In the genomic region with DNA sequence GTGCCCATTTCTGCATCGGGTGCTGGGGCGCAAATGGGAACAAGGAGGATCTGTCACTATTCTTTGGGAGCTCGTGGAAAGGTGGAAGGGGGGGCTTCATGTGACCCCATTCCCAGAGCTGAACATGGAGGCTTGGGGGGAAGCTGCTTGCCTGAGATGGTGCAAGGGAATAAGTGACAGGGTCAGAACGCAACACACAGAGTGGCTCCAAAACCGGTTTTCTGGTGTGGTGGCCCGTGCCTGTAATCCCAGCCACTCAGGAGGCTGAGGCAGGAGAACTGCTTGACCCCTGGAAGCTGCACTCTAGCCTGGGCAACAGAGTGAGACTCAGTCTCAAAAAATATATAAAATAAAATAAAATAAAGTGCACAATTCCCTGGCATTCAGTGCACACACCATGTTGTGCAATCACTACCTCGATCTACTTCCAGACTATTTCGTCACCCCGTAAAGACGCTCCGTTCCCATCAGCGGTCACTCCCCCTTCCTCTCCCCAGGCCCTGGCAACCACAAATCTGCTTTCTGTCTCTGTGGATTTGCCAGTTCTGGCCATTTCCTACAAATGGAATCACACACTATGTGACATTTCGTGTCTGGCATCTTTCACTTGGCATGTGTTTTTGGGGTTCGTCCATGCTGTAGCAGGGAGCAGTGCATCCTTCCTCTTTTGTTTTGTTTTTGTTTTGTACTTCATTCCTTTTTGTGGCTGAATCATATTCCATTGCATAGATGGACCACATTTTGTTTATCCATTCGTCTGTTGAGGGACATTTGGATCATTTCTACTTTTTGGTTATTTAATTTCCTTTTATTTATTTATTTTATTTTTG, we compare ENCODE assay signal across 8 cellular contexts. TPM values are rescaled to one million over a fixed set of nuclear protein-coding genes. Genes with fewer than 3 reads are reported as not detected.
DNase-seq lines count a peak whose midpoint lies in the region; ATAC-seq and TF ChIP-seq lines count a peak whose summit lies in the region.

No MANE protein-coding gene starts in this region.

- DNase-seq in body of pancreas (peak; percentile 23 to 66 (median 44)), right lobe of liver (peak in 1 of 3 donors; percentile 64), upper lobe of left lung (peak in 1 of 2 donors; percentile 80), NK-92 (lab: John Stamatoyannopoulos, UW; ENCODE audit: unreplicated experiment) (no peak), HUDEP-2 (lab: John Stamatoyannopoulos, UW; ENCODE audit: unreplicated experiment in 76 of 76) (no peak), mesothelial cell of epicardium (ENCODE audit: low spot score in 2 of 2, unreplicated experiment in 2 of 2) (no peak)

- H3K27ac ChIP-seq in body of pancreas (no peak overlapping the region), right lobe of liver (no peak overlapping the region), upper lobe of left lung (peak overlapping the region in 2 of 4 donors; percentile 6 to 27)

- TF ChIP-seq POLR2A in body of pancreas (IDR thresholded peaks at IDR 0.05) (no peak), right lobe of liver (IDR thresholded peaks at IDR 0.05) (no peak), upper lobe of left lung (IDR thresholded peaks at IDR 0.05) (no peak)

- TF ChIP-seq RAD21 in Ishikawa (IDR thresholded peaks at IDR 0.05; ENCODE audit: low read depth) = no peak

- TF ChIP-seq EP300 in Ishikawa (IDR thresholded peaks at IDR 0.05; ENCODE audit: borderline replicate concordance) (no peak), upper lobe of left lung (IDR thresholded peaks at IDR 0.05) (peak in 2 of 4 donors; percentile 28 to 47)

- H3K27ac Mint-ChIP-seq in mesothelial cell of epicardium = no peak overlapping the region

- no peaks in the 10 kb centered on the region for H3K4me1 ChIP-seq in body of pancreas
- H3K4me1 ChIP-seq in right lobe of liver = peaks cover 0 to 4% (median 0%) of the 10 kb centered on the region in 4 donors
- peaks cover 0 to 9% (median 5%) of the 10 kb centered on the region in 4 donors for H3K4me1 ChIP-seq in upper lobe of left lung

- H3K9me3 ChIP-seq in body of pancreas = no peaks in the 10 kb centered on the region
- H3K9me3 ChIP-seq in right lobe of liver = no peaks in the 10 kb centered on the region
- H3K9me3 ChIP-seq in upper lobe of left lung = no peaks in the 10 kb centered on the region

- H3K36me3 Mint-ChIP-seq in mesothelial cell of epicardium = no peaks in the 10 kb centered on the region

- no peak overlapping the region for H3K4me3 Mint-ChIP-seq in mesothelial cell of epicardium

- TF ChIP-seq CTCF in body of pancreas (IDR thresholded peaks at IDR 0.05) (no peak), right lobe of liver (IDR thresholded peaks at IDR 0.05) (no peak), upper lobe of left lung (IDR thresholded peaks at IDR 0.05) (no peak), mesothelial cell of epicardium (IDR thresholded peaks at IDR 0.05; ENCODE audit: unreplicated experiment) (no peak)

- peak; percentile 72 for ATAC-seq in body of pancreas
- peak; percentile 74 to 92 (median 84) for ATAC-seq in right lobe of liver
- ATAC-seq in upper lobe of left lung (ENCODE audit: low FRiP score in 2 of 2) = peak; percentile 31 to 87
- ATAC-seq in GM18511 (IDR thresholded peaks at IDR 0.05; ENCODE audit: unreplicated experiment) = no peak

- no peaks in the 10 kb centered on the region for H3K36me3 ChIP-seq in body of pancreas (replicated peaks in 1 of 2; ENCODE audit: insufficient read depth in 1 of 2, low read depth in 2 of 2)
- H3K36me3 ChIP-seq in right lobe of liver = no peaks in the 10 kb centered on the region
- no peaks in the 10 kb centered on the region for H3K36me3 ChIP-seq in upper lobe of left lung

- intact Hi-C loops in body of pancreas (cut with DNase I) (no loop called here), right lobe of liver (cut with DNase I) (no loop called here)

- H3K27me3 ChIP-seq in body of pancreas (no peaks in the 10 kb centered on the region), right lobe of liver (no peaks in the 10 kb centered on the region), upper lobe of left lung (no peaks in the 10 kb centered on the region)

- 40 to 52% methylated on average over 15 of the region's 15 CpGs for WGBS in body of pancreas, 2 donors
- 35% methylated on average over 14 of the region's 15 CpGs for WGBS in right lobe of liver (ENCODE audit: insufficient coverage, low coverage, low lambda C conversion rate, missing lambda C conversion rate)
- WGBS in upper lobe of left lung, 2 donors = 33 to 43% methylated on average over 15 of the region's 15 CpGs

- no peaks in the 10 kb centered on the region for H3K9me3 Mint-ChIP-seq in mesothelial cell of epicardium

- H3K4me1 Mint-ChIP-seq in mesothelial cell of epicardium = no peaks in the 10 kb centered on the region

- no peak overlapping the region for H3K4me3 ChIP-seq in body of pancreas
- no peak overlapping the region for H3K4me3 ChIP-seq in right lobe of liver
- no peak overlapping the region for H3K4me3 ChIP-seq in upper lobe of left lung

- peaks cover 25% of the 10 kb centered on the region for H3K27me3 Mint-ChIP-seq in mesothelial cell of epicardium (ENCODE audit: low read depth)

TF ChIP-seq in Ishikawa, 13 proteins besides CTCF, POLR2A, EP300 and RAD21:
- TF ChIP-seq, protein P1, sequence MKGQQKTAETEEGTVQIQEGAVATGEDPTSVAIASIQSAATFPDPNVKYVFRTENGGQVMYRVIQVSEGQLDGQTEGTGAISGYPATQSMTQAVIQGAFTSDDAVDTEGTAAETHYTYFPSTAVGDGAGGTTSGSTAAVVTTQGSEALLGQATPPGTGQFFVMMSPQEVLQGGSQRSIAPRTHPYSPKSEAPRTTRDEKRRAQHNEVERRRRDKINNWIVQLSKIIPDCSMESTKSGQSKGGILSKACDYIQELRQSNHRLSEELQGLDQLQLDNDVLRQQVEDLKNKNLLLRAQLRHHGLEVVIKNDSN (IDR thresholded peaks at IDR 0.05) = no peak
- TF ChIP-seq, protein P2, sequence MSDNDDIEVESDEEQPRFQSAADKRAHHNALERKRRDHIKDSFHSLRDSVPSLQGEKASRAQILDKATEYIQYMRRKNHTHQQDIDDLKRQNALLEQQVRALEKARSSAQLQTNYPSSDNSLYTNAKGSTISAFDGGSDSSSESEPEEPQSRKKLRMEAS (IDR thresholded peaks at IDR 0.05) = no peak
- no peak for TF ChIP-seq ZBTB7A (IDR thresholded peaks at IDR 0.05; ENCODE audit: low read depth)
- peak; percentile 83 for TF ChIP-seq CEBPB (IDR thresholded peaks at IDR 0.05)
- no peak for TF ChIP-seq TAF1 (IDR thresholded peaks at IDR 0.05; ENCODE audit: low read depth)
- no peak for TF ChIP-seq EGR1 (IDR thresholded peaks at IDR 0.05)
- TF ChIP-seq CREB1 (IDR thresholded peaks at IDR 0.05; ENCODE audit: low read depth) = no peak
- no peak for TF ChIP-seq YY1 (IDR thresholded peaks at IDR 0.05; ENCODE audit: low read depth)

RNA-seq across cellular contexts. Expression of gene COMP, which starts 18.3 kb away (rescaled TPM):
- 1 to 10 TPM in 1 of 2 donors, under 1 TPM in 1; 0.33 to 6.0 TPM for total RNA-seq in body of pancreas
- under 1 TPM in 2 of 6 experiments, not detected in 4; 0.11 to 0.31 TPM for total RNA-seq in right lobe of liver
- total RNA-seq in upper lobe of left lung = 1 to 10 TPM in 4 of 6 donors, not detected in 2; 1.8 to 8.5 (median 4.3) TPM
- total RNA-seq in mesothelial cell of epicardium = 0.16 to 0.31 TPM (median 0.18 TPM) in 3 replicates

RNA-seq across cellular contexts. Expression of gene UPF1, which starts 22.4 kb away (rescaled TPM):
- total RNA-seq in body of pancreas (10 to 100 TPM; 38.9 to 59.0 TPM), right lobe of liver (10 to 100 TPM; 34.0 to 61.0 (median 41.3) TPM), upper lobe of left lung (100 to 1,000 TPM in 2 of 6 donors, 10 to 100 TPM in 4; 68.9 to 157 (median 86.3) TPM), mesothelial cell of epicardium (72.1 to 73.3 TPM (median 73.0 TPM) in 3 replicates)

Comparison
In these comparisons a context has a peak if more than half of its experiments do, and no peak if none do; other contexts are left out.
1. DNase-seq: peak in body of pancreas (4 of 4); none in NK-92 (single experiment), HUDEP-2 (0 of 76) and mesothelial cell of epicardium (0 of 2).